ENCODE assay signal across 11 cellular contexts in the genomic region with DNA sequence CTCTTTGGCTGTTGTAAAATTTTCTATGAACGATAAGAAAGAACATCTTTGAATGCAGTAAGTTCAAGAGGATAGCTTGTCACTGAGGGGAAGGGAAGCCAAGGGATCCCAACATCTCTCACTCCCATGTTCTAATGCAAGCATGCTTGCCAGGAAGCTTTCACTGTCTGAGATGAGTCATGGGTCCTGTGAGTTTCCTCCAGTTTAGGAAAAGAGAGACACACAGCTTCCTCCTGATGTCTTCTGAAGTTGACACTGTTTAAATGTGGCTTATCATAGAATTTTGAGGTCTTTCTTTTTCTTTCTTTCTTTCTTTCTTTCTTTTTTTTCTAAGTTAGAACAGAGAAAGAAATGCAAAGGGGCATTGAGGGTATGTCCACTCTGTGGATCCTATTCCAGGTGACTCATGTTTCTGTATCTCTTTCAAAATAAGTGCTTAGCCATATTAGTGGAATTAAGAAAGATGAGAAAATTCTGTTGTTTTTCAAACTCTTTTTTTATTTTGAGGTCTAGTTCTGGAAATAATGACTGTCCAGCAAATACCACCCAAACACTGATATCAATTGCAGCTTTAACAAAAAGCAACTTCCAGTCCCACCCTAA.
DNase-seq lines count a peak whose midpoint lies in the region; ATAC-seq, FAIRE-seq and TF ChIP-seq lines count a peak whose summit lies in the region.
"Had no signal": no experiment of that assay in that cellular context is flagged by ENCODE, and none has a peak within 500 bp of the region (broad histone marks: within the 10 kb centered on the region; RNA-seq: fewer than 3 reads in every experiment).

No MANE protein-coding gene starts in this region.

- no peaks in the 10 kb centered on the region for H3K27me3 ChIP-seq in endodermal cell (ENCODE audit: control insufficient read depth, insufficient read depth, low read length, poor library complexity, severe bottlenecking)

- TF ChIP-seq POLR2A in H54 (IDR thresholded peaks at IDR 0.05; ENCODE audit: low read depth, low read length) = no peak

- H3K36me3 ChIP-seq in endodermal cell (ENCODE audit: control insufficient read depth, insufficient read depth, low read length) = no peaks in the 10 kb centered on the region

- peak; percentile 88 for ATAC-seq in sciatic nerve
- no peak for ATAC-seq in HG03378 (IDR thresholded peaks at IDR 0.05; ENCODE audit: unreplicated experiment)
- ATAC-seq: GM12878 had no signal

- H3K36me3 Mint-ChIP-seq in endodermal cell (ENCODE audit: low read depth) = no peaks in the 10 kb centered on the region

- TF ChIP-seq CTCF in endodermal cell (conservative IDR thresholded peaks at IDR 0.05) = no peak

- no peak overlapping the region for H3K27ac ChIP-seq in endodermal cell (ENCODE audit: low read depth, low read length)

- intact Hi-C loops in sciatic nerve (cut with DNase I) = no loop called here

- H3K4me3 Mint-ChIP-seq in endodermal cell = no peak overlapping the region

- peaks cover 10% of the 10 kb centered on the region for H3K4me1 Mint-ChIP-seq in endodermal cell

- 93% methylated on average over 1 of the region's 1 CpG; no CpG with 5 or more reads in 1 of the 2 experiments for WGBS in endodermal cell (ENCODE audit: insufficient coverage in 1 of 2, insufficient read length in 1 of 2), 2 experiments

- DNase-seq in H54 (ENCODE audit: insufficient read length, low spot score) (peak; percentile 35), T1000 (lab: John Stamatoyannopoulos, UW) (peak; percentile 23), foreskin melanocyte (peak; percentile 65), sciatic nerve (ENCODE audit: low spot score) (no peak), NCI-H2029 (lab: John Stamatoyannopoulos, UW) (no peak), endodermal cell (no peak), activated gamma-delta T cell treated with Interleukin-2 at 50 U/mL for 16 hours (no peak)
- DNase-seq: NCI-H1417, T-helper 1 cell had no signal

- H3K4me3 ChIP-seq in endodermal cell (ENCODE audit: low read length) = no peak overlapping the region
- H3K4me3 ChIP-seq: GM12878 had no signal

- H3K9ac ChIP-seq in endodermal cell (ENCODE audit: extremely low read depth, low read length, poor library complexity, severe bottlenecking) = no peak overlapping the region

- H3K9me3 Mint-ChIP-seq in endodermal cell = no peaks in the 10 kb centered on the region

- peak; percentile 98 for FAIRE-seq in H54 (lab: Jason Lieb, UNC)
- FAIRE-seq: GM12878 had no signal

- no peak overlapping the region for H3K27ac Mint-ChIP-seq in endodermal cell

- H3K27me3 Mint-ChIP-seq in endodermal cell (ENCODE audit: insufficient read depth) = no peaks in the 10 kb centered on the region

- H3K9me3 ChIP-seq in endodermal cell (ENCODE audit: control insufficient read depth, low read length) = no peaks in the 10 kb centered on the region

- H3K4me1 ChIP-seq in endodermal cell (ENCODE audit: control insufficient read depth, insufficient read depth, low read length) = peaks cover 3% of the 10 kb centered on the region

Comparison
In these comparisons a context has a peak if more than half of its experiments do, and no peak if none do; other contexts are left out.
1. DNase-seq: peak in H54 (single experiment), T1000 (single experiment) and foreskin melanocyte (single experiment); none in sciatic nerve (single experiment), NCI-H2029 (single experiment), endodermal cell (single experiment) and activated gamma-delta T cell treated with Interleukin-2 at 50 U/mL for 16 hours (single experiment).